ENCODE assay signal across 8 cellular contexts in genomic region chr6:55868910-55869479, GRCh38.
A peak's percentile ranks its signal among the peaks of the same experiment; 100 is the strongest.
DNase-seq lines count a peak whose midpoint lies in the region; ATAC-seq and TF ChIP-seq lines count a peak whose summit lies in the region.

No MANE protein-coding gene starts in this region.

- no peaks in the 10 kb centered on the region for H3K79me2 ChIP-seq in MM.1S (ENCODE audit: low read length)

- ATAC-seq in HG02763 (IDR thresholded peaks at IDR 0.05; ENCODE audit: unreplicated experiment), result peak; percentile 94

- peak overlapping the region; percentile 73 for H3K4me3 Mint-ChIP-seq in nephron progenitor cell

- H3K4me2 ChIP-seq in MM.1S (ENCODE audit: low read depth, low read length), result no peak overlapping the region

- TF ChIP-seq CTCF in nephron progenitor cell (IDR thresholded peaks at IDR 0.05), result no peak
- no peak for TF ChIP-seq CTCF in MM.1S (IDR thresholded peaks at IDR 0.05; ENCODE audit: low read length)

- H3K27me3 ChIP-seq in MM.1S (replicated peaks; ENCODE audit: insufficient read depth, low read length), result no peaks in the 10 kb centered on the region

- H3K4me3 ChIP-seq in MM.1S (ENCODE audit: low read length), result no peak overlapping the region

- H4K20me1 ChIP-seq in MM.1S (ENCODE audit: insufficient read depth, low read length), result no peaks in the 10 kb centered on the region

- H2AFZ ChIP-seq in MM.1S (ENCODE audit: low read length), result no peak overlapping the region

- peaks cover 36% of the 10 kb centered on the region for H3K4me1 Mint-ChIP-seq in nephron progenitor cell

- no peak overlapping the region for H3K9ac ChIP-seq in MM.1S (ENCODE audit: low read length)

- no peaks in the 10 kb centered on the region for H3K4me1 ChIP-seq in MM.1S (ENCODE audit: low read length)

- H3F3A ChIP-seq in MM.1S (ENCODE audit: insufficient read depth, low read length), result no peaks in the 10 kb centered on the region

- no peaks in the 10 kb centered on the region for H3K27me3 Mint-ChIP-seq in nephron progenitor cell (ENCODE audit: low read depth, poor library complexity)

- H3K36me3 Mint-ChIP-seq in nephron progenitor cell (ENCODE audit: low read depth), result no peaks in the 10 kb centered on the region

- no peaks in the 10 kb centered on the region for H3K9me3 ChIP-seq in MM.1S (replicated peaks; ENCODE audit: insufficient read depth, low read length)

- peak overlapping the region; percentile 93 for H3K27ac Mint-ChIP-seq in nephron progenitor cell

- no peaks in the 10 kb centered on the region for H3K36me3 ChIP-seq in MM.1S (replicated peaks; ENCODE audit: insufficient read depth, low read length)

- no peaks in the 10 kb centered on the region for H3K9me2 ChIP-seq in MM.1S (replicated peaks; ENCODE audit: insufficient read depth, low read length)

- DNase-seq in NCI-H1417 (lab: John Stamatoyannopoulos, UW), result peak; percentile 8 to 88 (median 27)
- no peak for DNase-seq in NCI-H1417 treated with DMSO at 0.1 percent for 48 hours (lab: John Stamatoyannopoulos, UW)
- peak; percentile 55 for DNase-seq in NCI-H69 (lab: John Stamatoyannopoulos, UW)
- DNase-seq in nephron progenitor cell, result no peak
- DNase-seq in anterior cingulate cortex (lab: John Stamatoyannopoulos, UW), result no peak
- DNase-seq in MM.1S, result no peak
- DNase-seq in effector CD8-positive, alpha-beta T cell (lab: John Stamatoyannopoulos, UW), result no peak

- no peak overlapping the region for H3K27ac ChIP-seq in MM.1S (ENCODE audit: low read length)

- no peaks in the 10 kb centered on the region for H3K9me3 Mint-ChIP-seq in nephron progenitor cell

Comparison
In these comparisons a context has a peak if more than half of its experiments do, and no peak if none do; other contexts are left out.
1. DNase-seq: peak in NCI-H1417 (3 of 3) and NCI-H69 (single experiment); none in NCI-H1417 treated with DMSO at 0.1 percent for 48 hours (single experiment), nephron progenitor cell (single experiment), anterior cingulate cortex (0 of 58), MM.1S (single experiment) and effector CD8-positive, alpha-beta T cell (single experiment).